9 cellular contexts compared by ENCODE assay signal in genomic region chr20:17679786-17680127, GRCh38. TPM values are rescaled to one million over a fixed set of nuclear protein-coding genes. Genes with fewer than 3 reads are reported as not detected.
DNase-seq lines count a peak whose midpoint lies in the region; ATAC-seq and TF ChIP-seq lines count a peak whose summit lies in the region.
"Had no signal": no experiment of that assay in that cellular context is flagged by ENCODE, and none has a peak within 500 bp of the region (broad histone marks: within the 10 kb centered on the region; RNA-seq: fewer than 3 reads in every experiment).

No MANE protein-coding gene starts in this region.

- TF ChIP-seq EP300 in esophagus muscularis mucosa (IDR thresholded peaks at IDR 0.05), result no peak

- CTCF ChIA-PET in T-cell (lab: Charles Lee), result interaction anchor here in 1 of 2 donors (0.5 to 1.0 kb wide), 3 partner anchors 148 to 291 kb away, joined by 3 read pairs; partner anchors contain the start of gene BFSP1

- H3K4me1 Mint-ChIP-seq in T-cell, result peaks cover 22 to 26% (median 24%) of the 10 kb centered on the region in 3 donors

- 51% methylated on average over 3 of the region's 4 CpGs for WGBS in esophagus muscularis mucosa

- H3K36me3 ChIP-seq in esophagus muscularis mucosa, result peaks cover 0 to 24% (median 3%) of the 10 kb centered on the region in 4 donors
- peaks cover 5% of the 10 kb centered on the region for H3K36me3 ChIP-seq in rectal smooth muscle tissue (ENCODE audit: control insufficient read depth, insufficient read depth, low read length)

- H3K36me3 Mint-ChIP-seq in T-cell, result peaks cover under 1% of the 10 kb centered on the region

- intact Hi-C loops in esophagus muscularis mucosa (cut with DNase I), result loop anchor here (2.0 to 10.0 kb wide), 3 partner anchors 125 to 317 kb away; no protein-coding TSS in a partner anchor

- TF ChIP-seq CTCF in esophagus muscularis mucosa (IDR thresholded peaks at IDR 0.05), result no peak

- peaks cover under 1 to 12% of the 10 kb centered on the region in 2 donors for H3K27me3 Mint-ChIP-seq in T-cell

- peak overlapping the region in 3 of 4 donors; percentile 79 to 94 (median 84) for H3K4me3 ChIP-seq in esophagus muscularis mucosa
- peak overlapping the region; percentile 80 for H3K4me3 ChIP-seq in rectal smooth muscle tissue (ENCODE audit: low read length)

- peak overlapping the region; percentile 87 to 96 (median 96) for H3K27ac ChIP-seq in esophagus muscularis mucosa (replicated peaks in 1 of 4)
- peak overlapping the region; percentile 79 for H3K27ac ChIP-seq in rectal smooth muscle tissue (ENCODE audit: low read depth, low read length)

- H3K9me3 ChIP-seq in esophagus muscularis mucosa, result no peaks in the 10 kb centered on the region

- H3K27me3 ChIP-seq in esophagus muscularis mucosa, result no peaks in the 10 kb centered on the region
- no peaks in the 10 kb centered on the region for H3K27me3 ChIP-seq in rectal smooth muscle tissue (ENCODE audit: control insufficient read depth, insufficient read depth, low read length)

- H3K4me3 Mint-ChIP-seq in T-cell, result peak overlapping the region; percentile 73 to 81 (median 76)

- H3K27ac Mint-ChIP-seq in T-cell, result peak overlapping the region; percentile 50 to 76

- H3K9ac ChIP-seq in rectal smooth muscle tissue (ENCODE audit: low read length), result no peak overlapping the region

- no peak for TF ChIP-seq POLR2A in esophagus muscularis mucosa (IDR thresholded peaks at IDR 0.05; ENCODE audit: low read depth)

- H3K9me3 Mint-ChIP-seq in T-cell, result no peaks in the 10 kb centered on the region

- DNase-seq in ELR (ENCODE audit: low read depth) (peak; percentile 27), T-cell (no peak), esophagus muscularis mucosa (ENCODE audit: extremely low spot score) (no peak), SK-N-DZ (ENCODE audit: low spot score) (no peak), CD1c-positive myeloid dendritic cell (ENCODE audit: extremely low spot score) (no peak)
- DNase-seq in stimulated activated CD4-positive, alpha-beta T cell treated with anti-CD3 and anti-CD28 coated beads, Interleukin-4, amount 100 ng/mL, for 4 hours, result no peak

- ATAC-seq in T-cell (replicated peaks in 1 of 4) (no peak), GM21717 (IDR thresholded peaks at IDR 0.05; ENCODE audit: unreplicated experiment) (no peak)

- peaks cover 22 to 54% (median 46%) of the 10 kb centered on the region in 4 donors for H3K4me1 ChIP-seq in esophagus muscularis mucosa
- H3K4me1 ChIP-seq in rectal smooth muscle tissue (ENCODE audit: control insufficient read depth, insufficient read depth, low read length), result peaks cover 10% of the 10 kb centered on the region

- POLR2A ChIA-PET in T-cell (lab: Charles Lee), result no interaction called here

RNA-seq across cellular contexts. Expression of gene RRBP1, which starts 2.3 kb away (rescaled TPM):
- total RNA-seq in T-cell, result 10 to 100 TPM; 26.3 to 32.4 (median 30.1) TPM
- 10 to 100 TPM; 61.5 to 86.6 (median 65.4) TPM for total RNA-seq in esophagus muscularis mucosa
- polyA plus RNA-seq in SK-N-DZ (2014; cell fraction: cytosol; rRNA removed), result 9.2 and 14.2 TPM in 2 replicates
- polyA plus RNA-seq in SK-N-DZ (2014; cell fraction: nucleus; rRNA removed), result 24.2 and 26.9 TPM in 2 replicates

RNA-seq across cellular contexts. Expression of gene BANF2, which starts 20.0 kb away (rescaled TPM):
- total RNA-seq in T-cell (not detected), esophagus muscularis mucosa (not detected)
- not detected in 2 replicates for polyA plus RNA-seq in SK-N-DZ (2014; cell fraction: cytosol; rRNA removed)
- not detected in 2 replicates for polyA plus RNA-seq in SK-N-DZ (2014; cell fraction: nucleus; rRNA removed)
- polyA plus RNA-seq: neural cell had no signal
